ENCODE assay signal across 29 cellular contexts in the genomic region with DNA sequence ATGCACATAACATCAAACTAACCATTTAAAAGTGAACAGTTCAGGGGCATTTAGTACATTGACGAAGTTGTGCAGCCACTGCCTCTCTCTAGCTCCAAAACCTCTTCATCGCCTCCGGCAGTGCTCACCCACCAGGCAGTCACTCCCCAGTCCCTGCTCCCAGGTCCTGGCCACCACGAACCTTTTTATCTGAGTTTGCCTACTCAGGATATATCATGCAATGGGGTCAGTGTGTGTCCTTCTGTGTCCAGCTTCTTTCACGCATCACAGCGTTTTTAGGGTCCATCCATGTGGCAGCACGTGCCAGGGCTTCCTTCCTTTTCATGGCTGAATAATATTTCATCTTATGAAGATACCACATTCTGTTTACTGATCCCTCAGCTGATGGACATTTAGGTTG.
"Had no signal": no experiment of that assay in that cellular context is flagged by ENCODE, and none has a peak within 500 bp of the region (broad histone marks: within the 10 kb centered on the region; RNA-seq: fewer than 3 reads in every experiment).

No MANE protein-coding gene starts in this region.

- H3K27me3 Mint-ChIP-seq: activated CD4-positive, alpha-beta T cell treated with anti-CD3 and anti-CD28 coated beads, Interleukin-2, amount 10 ng/mL, durations not matched to agents 24 days and 14 days had no signal

- H3K4me3 Mint-ChIP-seq: activated CD4-positive, alpha-beta T cell treated with anti-CD3 and anti-CD28 coated beads, Interleukin-2, amount 10 ng/mL, durations not matched to agents 24 days and 14 days; activated naive CD4-positive, alpha-beta T cell treated with anti-CD3 and anti-CD28 coated beads for 36 hours; activated T-cell treated with anti-CD3 and anti-CD28 coated beads, Interleukin-2, amount 50 U/mL, for 4 hours; activated T-helper 1 cell treated with anti-CD3 and anti-CD28 coated beads, Interleukin-12 subunit alpha, Interleukin-12 subunit beta, Interleukin-2, Interleukin-4 antibody, amounts not matched to agents 30 ng/mL and 10 ng/mL and 1 ng/mL, durations not matched to agents 14 hours and 24 hours and 36 hours had no signal

- H3K27ac ChIP-seq: adrenal gland, brain microvascular endothelial cell, Peyer's patch, SK-N-MC had no signal

- FAIRE-seq: TTC549 had no signal

- DNase-seq: activated CD4-positive, alpha-beta T cell treated with anti-CD3 and anti-CD28 coated beads, Interleukin-2, amount 10 ng/mL, durations not matched to agents 24 days and 14 days; activated CD4-positive, alpha-beta T cell treated with anti-CD3 and anti-CD28 coated beads, Interleukin-2, amount 50 U/mL, for 4 hours; activated CD8-positive, alpha-beta memory T cell treated with anti-CD3 and anti-CD28 coated beads, Interleukin-2, amount 50 U/mL, for 4 hours; activated gamma-delta T cell treated with Interleukin-2 at 50 U/mL for 16 hours; activated naive CD4-positive, alpha-beta T cell treated with anti-CD3 and anti-CD28 coated beads for 36 hours; activated T-cell treated with anti-CD3 and anti-CD28 coated beads for 4 hours; activated T-cell treated with anti-CD3 and anti-CD28 coated beads, Interleukin-2, amount 50 U/mL, for 4 hours; adrenal gland; anterior cingulate cortex; brain microvascular endothelial cell; central memory CD4-positive, alpha-beta T cell; Kasumi-1; KG1; MG63; NCI-H1048; NCI-H1105 treated with DMSO at 0.1 percent for 48 hours; NCI-H1436; NCI-H1694; NCI-H1930; NCI-H2081 treated with DMSO at 0.1 percent for 48 hours; NCI-H345; NCI-H524 treated with DMSO at 0.1 percent for 48 hours; Peyer's patch; T1000 had no signal

- H3K36me3 ChIP-seq: adrenal gland, brain microvascular endothelial cell, Peyer's patch had no signal

- H3K4me3 ChIP-seq: adrenal gland, MG63, Peyer's patch, SK-N-MC had no signal

- H3K9me3 Mint-ChIP-seq: activated CD4-positive, alpha-beta T cell treated with anti-CD3 and anti-CD28 coated beads, Interleukin-2, amount 10 ng/mL, durations not matched to agents 24 days and 14 days; activated naive CD4-positive, alpha-beta T cell treated with anti-CD3 and anti-CD28 coated beads for 36 hours; activated naive CD4-positive, alpha-beta T cell treated with anti-CD3 and anti-CD28 coated beads, Interleukin-2, amount 50 U/mL, for 72 hours; activated T-cell treated with anti-CD3 and anti-CD28 coated beads, Interleukin-2, amount 50 U/mL, for 4 hours; activated T-helper 1 cell treated with anti-CD3 and anti-CD28 coated beads, Interleukin-12 subunit alpha, Interleukin-12 subunit beta, Interleukin-2, Interleukin-4 antibody, amounts not matched to agents 30 ng/mL and 10 ng/mL and 1 ng/mL, durations not matched to agents 14 hours and 24 hours and 36 hours had no signal

- H3K27me3 ChIP-seq: brain microvascular endothelial cell, MG63 had no signal

- ATAC-seq: activated naive CD4-positive, alpha-beta T cell treated with anti-CD3 and anti-CD28 coated beads, Interleukin-2, amount 50 U/mL, for 72 hours; activated T-cell treated with anti-CD3 and anti-CD28 coated beads, Interleukin-2, amount 50 U/mL, for 4 hours; Right ventricle myocardium inferior had no signal

- H3K9me3 ChIP-seq: adrenal gland, MG63, Peyer's patch had no signal

- H3K27ac Mint-ChIP-seq: activated CD4-positive, alpha-beta T cell treated with anti-CD3 and anti-CD28 coated beads, Interleukin-2, amount 10 ng/mL, durations not matched to agents 24 days and 14 days; activated naive CD4-positive, alpha-beta T cell treated with anti-CD3 and anti-CD28 coated beads for 36 hours; activated naive CD4-positive, alpha-beta T cell treated with anti-CD3 and anti-CD28 coated beads, Interleukin-2, amount 50 U/mL, for 72 hours; activated T-helper 1 cell treated with anti-CD3 and anti-CD28 coated beads, Interleukin-12 subunit alpha, Interleukin-12 subunit beta, Interleukin-2, Interleukin-4 antibody, amounts not matched to agents 30 ng/mL and 10 ng/mL and 1 ng/mL, durations not matched to agents 14 hours and 24 hours and 36 hours had no signal
